In genomic region chr4:165192500-165192898, GRCh38 we compare ENCODE assay signal across 1 cellular context.
TF ChIP-seq lines count a peak whose summit lies in the region.

No MANE protein-coding gene starts in this region.

TF ChIP-seq in GM23338, 12 proteins besides CTCF, POLR2A, EP300 and RAD21:
- no peak for TF ChIP-seq ZNF462 (CRISPR knock-in tag; IDR thresholded peaks at IDR 0.05)
- no peak for TF ChIP-seq EZH2phosphoT487 (IDR thresholded peaks at IDR 0.05; ENCODE audit: unreplicated experiment)
